14 cellular contexts compared by ENCODE assay signal in the genomic region with DNA sequence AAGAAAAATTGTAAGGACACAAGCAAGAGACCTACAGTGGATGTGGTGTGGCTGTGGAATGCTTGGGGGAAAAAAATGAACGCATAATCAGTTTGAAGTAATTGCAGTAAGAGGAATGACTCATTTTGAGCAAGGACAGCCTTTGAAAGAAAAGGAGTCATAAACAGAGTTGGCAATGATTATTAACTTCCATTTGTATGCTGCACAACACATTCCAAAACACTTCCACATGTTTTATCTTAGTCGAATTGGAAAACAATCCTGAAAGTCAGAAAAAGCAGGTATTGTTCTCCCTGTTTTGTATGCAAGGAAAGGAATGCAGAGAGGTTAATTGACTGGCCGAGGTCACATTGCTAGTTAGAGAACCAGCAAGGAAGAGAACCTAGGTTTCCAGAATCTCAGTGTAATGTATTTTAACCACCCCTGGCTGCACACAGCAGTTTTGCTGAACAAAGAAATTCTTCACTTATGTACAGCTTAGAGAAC.
A peak's percentile ranks its signal among the peaks of the same experiment; 100 is the strongest.
DNase-seq lines count a peak whose midpoint lies in the region; ATAC-seq and TF ChIP-seq lines count a peak whose summit lies in the region.
"Had no signal": no experiment of that assay in that cellular context is flagged by ENCODE, and none has a peak within 500 bp of the region (broad histone marks: within the 10 kb centered on the region; RNA-seq: fewer than 3 reads in every experiment).

No MANE protein-coding gene starts in this region.

- no peak overlapping the region for H3K9ac ChIP-seq in IMR-90 (ENCODE audit: low read depth, low read length)
- H3K9ac ChIP-seq: BLaER1 treated with 17β-estradiol and CSF1 and Interleukin-3, amounts not matched to agents 10 nM and 100 nM had no signal

- no peaks in the 10 kb centered on the region for H3K9me1 ChIP-seq in IMR-90 (ENCODE audit: insufficient read depth, low read length)

- no peaks in the 10 kb centered on the region for H3K36me3 ChIP-seq in IMR-90 (ENCODE audit: control insufficient read depth, insufficient read depth, low read length)
- no peaks in the 10 kb centered on the region for H3K36me3 ChIP-seq in lower lobe of right lung
- H3K36me3 ChIP-seq: BLaER1 treated with 17β-estradiol and CSF1 and Interleukin-3, amounts not matched to agents 10 nM and 100 nM had no signal

- H4K20me1 ChIP-seq in IMR-90 (ENCODE audit: insufficient read depth, low read length): no peaks in the 10 kb centered on the region
- H4K20me1 ChIP-seq: BLaER1 treated with 17β-estradiol and CSF1 and Interleukin-3, amounts not matched to agents 10 nM and 100 nM had no signal

- H2BK20ac ChIP-seq in IMR-90 (ENCODE audit: low read depth, low read length): no peak overlapping the region

- DNase-seq in AG08395 (ENCODE audit: low spot score): peak; percentile 87
- peak; percentile 10 for DNase-seq in IMR-90
- DNase-seq in choroid plexus epithelial cell (ENCODE audit: low read depth): peak; percentile 87
- no peak for DNase-seq in lower lobe of right lung
- no peak for DNase-seq in erythroblast (lab: John Stamatoyannopoulos, UW)
- no peak for DNase-seq in NCI-H128 (lab: John Stamatoyannopoulos, UW; ENCODE audit: unreplicated experiment)
- DNase-seq in NCI-H1092 (lab: John Stamatoyannopoulos, UW): no peak
- DNase-seq: activated CD4-positive, alpha-beta T cell treated with anti-CD3 and anti-CD28 coated beads, Interleukin-2, amount 50 U/mL, for 1 hour; activated naive CD8-positive, alpha-beta T cell treated with anti-CD3 and anti-CD28 coated beads for 36 hours; head of caudate nucleus; NCI-H1092 treated with DMSO at 0.1 percent for 48 hours; SHP77 had no signal

- TF ChIP-seq CTCF in IMR-90 (conservative IDR thresholded peaks at IDR 0.05; ENCODE audit: low read depth, low read length) (no peak), choroid plexus epithelial cell (conservative IDR thresholded peaks at IDR 0.05; ENCODE audit: low read depth, low read length) (no peak), lower lobe of right lung (IDR thresholded peaks at IDR 0.05) (no peak)

- no peak overlapping the region for H3K27ac ChIP-seq in IMR-90 (ENCODE audit: insufficient read depth, low read length)
- no peak overlapping the region for H3K27ac ChIP-seq in lower lobe of right lung
- H3K27ac ChIP-seq: BLaER1 treated with 17β-estradiol and CSF1 and Interleukin-3, amounts not matched to agents 10 nM and 100 nM had no signal

- dilution Hi-C loops in IMR-90 (cut with HindIII; ENCODE audit: low sequenced_read_pairs, unreplicated experiment): no loop called here

- no peak overlapping the region for H2BK5ac ChIP-seq in IMR-90 (ENCODE audit: low read depth, low read length, poor library complexity, severe bottlenecking)

- no peak overlapping the region for H3K4ac ChIP-seq in IMR-90 (ENCODE audit: low read depth, low read length)

- no peak overlapping the region for H4K5ac ChIP-seq in IMR-90 (ENCODE audit: low read depth, low read length)

- intact Hi-C loops in IMR-90 (cut with micrococcal nuclease) (loop anchor here (1.0 kb wide), 1 partner anchor 25 kb away; no protein-coding TSS in a partner anchor), lower lobe of right lung (cut with DNase I) (no loop called here)

- no peak overlapping the region for H3K14ac ChIP-seq in IMR-90 (replicated peaks; ENCODE audit: low read depth, low read length)

- no peaks in the 10 kb centered on the region; the same call in 1 of the 2 replicates for H3K9me3 ChIP-seq in IMR-90 (ENCODE audit: control insufficient read depth, insufficient read depth, low read length)
- H3K9me3 ChIP-seq in lower lobe of right lung: no peaks in the 10 kb centered on the region

- no peak for TF ChIP-seq RAD21 in IMR-90 (IDR thresholded peaks at IDR 0.05; ENCODE audit: low read length)

- no peak overlapping the region for H2AFZ ChIP-seq in IMR-90 (replicated peaks; ENCODE audit: low read length, poor library complexity)

- H3K79me1 ChIP-seq in IMR-90 (ENCODE audit: low read depth in 1 of 2, low read length in 2 of 2): no peaks in the 10 kb centered on the region

- H4K8ac ChIP-seq in IMR-90 (ENCODE audit: low read depth in 2 of 2, low read length in 2 of 2): no peak overlapping the region

- no peak overlapping the region for H2AK5ac ChIP-seq in IMR-90 (ENCODE audit: low read depth, low read length)

- H2AK9ac ChIP-seq in IMR-90 (replicated peaks; ENCODE audit: low read depth, low read length, poor library complexity): no peak overlapping the region

- no peak overlapping the region for H3K4me2 ChIP-seq in IMR-90 (ENCODE audit: low read depth, low read length)

- no peak overlapping the region for H2BK15ac ChIP-seq in IMR-90 (ENCODE audit: low read depth, low read length)

- no TSS peak for BruUV-seq in IMR-90 (replicated peaks; lab: Mats Ljungman, UMichigan)

- no peak overlapping the region for H2BK120ac ChIP-seq in IMR-90 (ENCODE audit: low read depth, low read length)

- no peak overlapping the region for H4K91ac ChIP-seq in IMR-90 (ENCODE audit: insufficient read depth, low read depth, low read length)

- no peak overlapping the region for H3K23ac ChIP-seq in IMR-90 (ENCODE audit: low read depth, low read length)

- H3K27me3 ChIP-seq in IMR-90 (ENCODE audit: control insufficient read depth, insufficient read depth, low read length): no peaks in the 10 kb centered on the region
- H3K27me3 ChIP-seq in lower lobe of right lung (ENCODE audit: low read depth): no peaks in the 10 kb centered on the region
- H3K27me3 ChIP-seq: BLaER1 treated with 17β-estradiol and CSF1 and Interleukin-3, amounts not matched to agents 10 nM and 100 nM had no signal

- WGBS in IMR-90 (ENCODE audit: extremely low coverage in 2 of 2, insufficient read length in 1 of 2), 2 experiments: no CpG with 5 or more reads among the region's 3 CpGs

- H3K4me1 ChIP-seq in IMR-90 (ENCODE audit: control insufficient read depth, insufficient read depth, low read length) (no peaks in the 10 kb centered on the region), lower lobe of right lung (no peaks in the 10 kb centered on the region)

- POLR2A ChIA-PET in IMR-90 (lab: Charles Lee; ENCODE audit: unreplicated experiment): no interaction called here

- CTCF ChIA-PET in IMR-90 (lab: Yijun Ruan, JAX): no interaction called here

- H3K18ac ChIP-seq in IMR-90 (ENCODE audit: low read depth, low read length): no peak overlapping the region

- in situ Hi-C loops in IMR-90 (cut with MboI; ENCODE audit: low sequenced_read_pairs): no loop called here

- H3K56ac ChIP-seq in IMR-90 (ENCODE audit: extremely low read depth, insufficient read depth, low read length): no peak overlapping the region

- no peak for ATAC-seq in IMR-90 (ENCODE audit: low read depth)
- peak; percentile 26 to 30 for ATAC-seq in lower lobe of right lung
- no peak for ATAC-seq in GM21515 (IDR thresholded peaks at IDR 0.05; ENCODE audit: unreplicated experiment)

- TF ChIP-seq POLR2A in IMR-90 (IDR thresholded peaks at IDR 0.05; ENCODE audit: low read depth, low read length) (no peak), erythroblast (IDR thresholded peaks at IDR 0.05; ENCODE audit: low read length) (no peak)

- H3K4me3 ChIP-seq in IMR-90 (ENCODE audit: insufficient read depth, low read depth, low read length) (no peak overlapping the region), choroid plexus epithelial cell (ENCODE audit: low read depth, low read length) (no peak overlapping the region), lower lobe of right lung (no peak overlapping the region)
- H3K4me3 ChIP-seq: BLaER1 treated with 17β-estradiol and CSF1 and Interleukin-3, amounts not matched to agents 10 nM and 100 nM had no signal

TF ChIP-seq in IMR-90, 13 proteins besides CTCF, POLR2A, EP300 and RAD21:
- TF ChIP-seq MAZ (IDR thresholded peaks at IDR 0.05; ENCODE audit: borderline replicate concordance, low read depth, low read length) (no peak), FOS (IDR thresholded peaks at IDR 0.05; ENCODE audit: low read depth, low read length) (no peak), BHLHE40 (IDR thresholded peaks at IDR 0.05; ENCODE audit: low read depth, low read length) (no peak), RCOR1 (IDR thresholded peaks at IDR 0.05; ENCODE audit: insufficient replicate concordance, low read length) (no peak), MXI1 (IDR thresholded peaks at IDR 0.05; ENCODE audit: borderline replicate concordance, low read depth, low read length) (no peak), RFX5 (IDR thresholded peaks at IDR 0.05; ENCODE audit: low read depth, low read length) (no peak), CHD1 (IDR thresholded peaks at IDR 0.05; ENCODE audit: low read depth, low read length) (no peak), CEBPB (IDR thresholded peaks at IDR 0.05; ENCODE audit: low read depth, low read length) (no peak), MAFK (IDR thresholded peaks at IDR 0.05; ENCODE audit: low read depth, low read length) (no peak), NFE2L2 (IDR thresholded peaks at IDR 0.05; ENCODE audit: low read depth, low read length) (no peak), SMC3 (IDR thresholded peaks at IDR 0.05; ENCODE audit: low read depth, low read length) (no peak)
- TF ChIP-seq, protein P1, sequence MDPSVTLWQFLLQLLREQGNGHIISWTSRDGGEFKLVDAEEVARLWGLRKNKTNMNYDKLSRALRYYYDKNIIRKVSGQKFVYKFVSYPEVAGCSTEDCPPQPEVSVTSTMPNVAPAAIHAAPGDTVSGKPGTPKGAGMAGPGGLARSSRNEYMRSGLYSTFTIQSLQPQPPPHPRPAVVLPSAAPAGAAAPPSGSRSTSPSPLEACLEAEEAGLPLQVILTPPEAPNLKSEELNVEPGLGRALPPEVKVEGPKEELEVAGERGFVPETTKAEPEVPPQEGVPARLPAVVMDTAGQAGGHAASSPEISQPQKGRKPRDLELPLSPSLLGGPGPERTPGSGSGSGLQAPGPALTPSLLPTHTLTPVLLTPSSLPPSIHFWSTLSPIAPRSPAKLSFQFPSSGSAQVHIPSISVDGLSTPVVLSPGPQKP (IDR thresholded peaks at IDR 0.05; ENCODE audit: borderline replicate concordance, low read depth, low read length): no peak
- TF ChIP-seq, protein P2, sequence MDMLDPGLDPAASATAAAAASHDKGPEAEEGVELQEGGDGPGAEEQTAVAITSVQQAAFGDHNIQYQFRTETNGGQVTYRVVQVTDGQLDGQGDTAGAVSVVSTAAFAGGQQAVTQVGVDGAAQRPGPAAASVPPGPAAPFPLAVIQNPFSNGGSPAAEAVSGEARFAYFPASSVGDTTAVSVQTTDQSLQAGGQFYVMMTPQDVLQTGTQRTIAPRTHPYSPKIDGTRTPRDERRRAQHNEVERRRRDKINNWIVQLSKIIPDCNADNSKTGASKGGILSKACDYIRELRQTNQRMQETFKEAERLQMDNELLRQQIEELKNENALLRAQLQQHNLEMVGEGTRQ (IDR thresholded peaks at IDR 0.05; ENCODE audit: low read depth, low read length): no peak
TF ChIP-seq in IMR-90: peak in this region for 0.

Comparison
In these comparisons a context has a peak if more than half of its experiments do, and no peak if none do; other contexts are left out.
1. DNase-seq: peak in AG08395 (single experiment), IMR-90 (single experiment) and choroid plexus epithelial cell (single experiment); none in lower lobe of right lung (single experiment), erythroblast (0 of 2), NCI-H128 (single experiment) and NCI-H1092 (single experiment).
2. ATAC-seq: peak in lower lobe of right lung (2 of 2); none in IMR-90 (single experiment) and GM21515 (single experiment).